2 cellular contexts compared by ENCODE assay signal in genomic region chr9:131303702-131304101, GRCh38.
TF ChIP-seq lines count a peak whose summit lies in the region.

No MANE protein-coding gene starts in this region.

TF ChIP-seq in HEK293, 187 proteins besides CTCF, POLR2A, EP300 and RAD21:
- no peak for TF ChIP-seq AEBP2 (tag by site-specific recombination; IDR thresholded peaks at IDR 0.05; ENCODE audit: borderline replicate concordance)
- no peak for TF ChIP-seq ZNF433 (tag by site-specific recombination; IDR thresholded peaks at IDR 0.05; ENCODE audit: low read depth)
- peak; percentile 81; the same call in 1 of the 2 replicates for TF ChIP-seq ZIC2 (tag by site-specific recombination; IDR thresholded peaks at IDR 0.05)
- no peak for TF ChIP-seq ZFP41 (tag by site-specific recombination; IDR thresholded peaks at IDR 0.05; ENCODE audit: borderline replicate concordance)

TF ChIP-seq in H1, 55 proteins besides CTCF, POLR2A, EP300 and RAD21:
- no peak for TF ChIP-seq JUN (IDR thresholded peaks at IDR 0.05; ENCODE audit: low read depth, low read length)
- TF ChIP-seq CHD1 (IDR thresholded peaks at IDR 0.05; ENCODE audit: low read depth, low read length): no peak
- no peak for TF ChIP-seq ATF2 (IDR thresholded peaks at IDR 0.05; ENCODE audit: low read length)
- no peak for TF ChIP-seq CTBP2 (IDR thresholded peaks at IDR 0.05; ENCODE audit: borderline replicate concordance, insufficient read depth, insufficient read length, low read length)
- TF ChIP-seq TBP (IDR thresholded peaks at IDR 0.05; ENCODE audit: low read depth, low read length): no peak
- no peak for TF ChIP-seq KDM1A (IDR thresholded peaks at IDR 0.05; ENCODE audit: borderline replicate concordance, low read length)
- TF ChIP-seq BACH1 (IDR thresholded peaks at IDR 0.05; ENCODE audit: low read length): no peak
- TF ChIP-seq CBX5 (IDR thresholded peaks at IDR 0.05; ENCODE audit: low read depth, low read length): no peak
- TF ChIP-seq SRF (IDR thresholded peaks at IDR 0.05; ENCODE audit: low read depth, low read length): no peak
- TF ChIP-seq CREB1 (IDR thresholded peaks at IDR 0.05): no peak
- no peak for TF ChIP-seq RXRA (IDR thresholded peaks at IDR 0.05; ENCODE audit: insufficient read depth, low read depth, low read length)
- TF ChIP-seq MAX (IDR thresholded peaks at IDR 0.05): no peak
- TF ChIP-seq NRF1 (IDR thresholded peaks at IDR 0.05; ENCODE audit: low read depth, low read length): no peak
- no peak for TF ChIP-seq ATF3 (IDR thresholded peaks at IDR 0.05; ENCODE audit: insufficient read depth, low read depth, low read length)
- no peak for TF ChIP-seq KDM4A (IDR thresholded peaks at IDR 0.05; ENCODE audit: low read depth, low read length, severe bottlenecking)
- TF ChIP-seq CBX8 (IDR thresholded peaks at IDR 0.05; ENCODE audit: borderline replicate concordance, low read depth, low read length): no peak
- no peak for TF ChIP-seq TAF7 (optimal IDR thresholded peaks at IDR 0.05; ENCODE audit: borderline replicate concordance, low read depth, low read length)
- no peak for TF ChIP-seq KDM5A (IDR thresholded peaks at IDR 0.05; ENCODE audit: low read length)
- TF ChIP-seq HDAC2 (IDR thresholded peaks at IDR 0.05; ENCODE audit: borderline replicate concordance in 1 of 2, low read depth in 2 of 2, low read length in 2 of 2): no peak
- TF ChIP-seq TCF12 (IDR thresholded peaks at IDR 0.05; ENCODE audit: low read depth, low read length): no peak
